26 cellular contexts compared by ENCODE assay signal in the genomic region with DNA sequence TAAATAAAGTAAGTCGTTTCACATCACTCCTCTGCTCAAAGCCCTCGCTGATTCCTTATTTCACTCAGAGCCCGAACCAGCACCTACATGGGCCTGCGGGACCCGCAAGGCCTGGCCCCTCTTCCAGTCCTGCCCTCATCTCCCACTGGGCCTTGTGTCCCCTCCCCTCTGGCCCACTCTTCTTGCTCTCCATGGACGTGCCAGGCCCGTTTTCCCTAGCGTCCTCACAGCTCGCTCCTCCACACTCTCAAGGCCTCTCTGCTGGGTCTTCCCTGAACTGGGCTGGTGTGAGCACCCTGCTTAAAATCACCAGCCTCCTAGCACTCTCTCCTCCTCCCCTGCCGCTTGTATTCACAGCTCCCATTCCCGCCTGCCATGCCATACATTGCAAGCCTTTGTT.
"Had no signal": no experiment of that assay in that cellular context is flagged by ENCODE, and none has a peak within 500 bp of the region (broad histone marks: within the 10 kb centered on the region; RNA-seq: fewer than 3 reads in every experiment).

No MANE protein-coding gene starts in this region.

- DNase-seq: activated CD4-positive, alpha-beta T cell treated with anti-CD3 and anti-CD28 coated beads, Interleukin-2, amount 50 U/mL, for 1 hour; activated CD4-positive, CD25-positive, alpha-beta regulatory T cell treated with anti-CD3 and anti-CD28 coated beads, Interleukin-2, amount 50 U/mL, for 72 hours; activated gamma-delta T cell treated with Interleukin-2 at 50 U/mL for 16 hours; activated T-cell treated with anti-CD3 and anti-CD28 coated beads, Interleukin-2, amount 50 U/mL, for 72 hours; cerebellar nuclear complex; dermis blood vessel endothelial cell; effector memory CD8-positive, alpha-beta T cell; foreskin fibroblast; hippocampal formation; lower lobe of right lung; midbrain; nephron progenitor cell; psoas muscle; stimulated activated CD4-positive, alpha-beta T cell treated with anti-CD3 and anti-CD28 coated beads, Interleukin-4, amount 100 ng/mL, for 24 hours; stimulated activated naive B cell treated with anti-CD40 and anti-IgM and Interleukin-4, amounts not matched to agents 10 μg/mL and 1 μg/mL and 100 μg/mL, for 72 hours; T-cell; T-helper 9 cell had no signal

- ATAC-seq: activated naive CD4-positive, alpha-beta T cell treated with anti-CD3 and anti-CD28 coated beads, Interleukin-2, amount 50 U/mL, for 72 hours; activated T-cell treated with anti-CD3 and anti-CD28 coated beads, Interleukin-2, amount 50 U/mL, for 72 hours; effector memory CD8-positive, alpha-beta T cell; lower lobe of right lung; psoas muscle; SK-N-SH treated with all-trans-retinoic acid at 6 μM for 48 hours; stimulated activated naive B cell treated with anti-CD40 and anti-IgM and Interleukin-4, amounts not matched to agents 10 μg/mL and 1 μg/mL and 100 μg/mL, for 72 hours; T-cell had no signal

- H3K4me2 ChIP-seq: smooth muscle cell had no signal

- H3K4me1 ChIP-seq: adrenal gland, lower lobe of right lung, psoas muscle, right lobe of liver had no signal

- H3K27ac Mint-ChIP-seq: activated T-cell treated with anti-CD3 and anti-CD28 coated beads, Interleukin-2, amount 50 U/mL, for 72 hours; effector memory CD8-positive, alpha-beta T cell; stimulated activated naive B cell treated with anti-CD40 and anti-IgM and Interleukin-4, amounts not matched to agents 10 μg/mL and 1 μg/mL and 100 μg/mL, for 72 hours; T-cell had no signal

- H3K36me3 ChIP-seq: adrenal gland, lower lobe of right lung, right lobe of liver, tibial nerve had no signal

- H3K36me3 Mint-ChIP-seq: activated naive CD4-positive, alpha-beta T cell treated with anti-CD3 and anti-CD28 coated beads, Interleukin-2, amount 50 U/mL, for 72 hours; T-cell had no signal

- H3K4me3 Mint-ChIP-seq: activated T-cell treated with anti-CD3 and anti-CD28 coated beads, Interleukin-2, amount 50 U/mL, for 72 hours; effector memory CD8-positive, alpha-beta T cell; nephron progenitor cell; stimulated activated naive B cell treated with anti-CD40 and anti-IgM and Interleukin-4, amounts not matched to agents 10 μg/mL and 1 μg/mL and 100 μg/mL, for 72 hours; T-cell had no signal

- H3K27me3 ChIP-seq: adrenal gland, right lobe of liver, tibial nerve had no signal

- H3K9me3 ChIP-seq: adrenal gland, lower lobe of right lung, psoas muscle, right lobe of liver had no signal

- H3K27ac ChIP-seq: adrenal gland, lower lobe of right lung, psoas muscle, right lobe of liver, tibial nerve had no signal

- H3K4me3 ChIP-seq: adrenal gland, lower lobe of right lung, psoas muscle, right lobe of liver, smooth muscle cell, tibial nerve had no signal

- H3K4me1 Mint-ChIP-seq: T-cell had no signal

- FAIRE-seq: astrocyte, bronchial epithelial cell, islet of Langerhans had no signal
